Comparison of ENCODE assay signal across 8 cellular contexts in genomic region chr9:123927625-123928308, GRCh38. TPM values are rescaled to one million over a fixed set of nuclear protein-coding genes. Genes with fewer than 3 reads are reported as not detected.
DNase-seq lines count a peak whose midpoint lies in the region; ATAC-seq, FAIRE-seq and TF ChIP-seq lines count a peak whose summit lies in the region.

No MANE protein-coding gene starts in this region.

- H3K9me3 ChIP-seq in Loucy (ENCODE audit: insufficient read depth, low read depth, low read length) (no peaks in the 10 kb centered on the region; the same call in 1 of the 2 replicates), GM12878 (replicated peaks; ENCODE audit: control insufficient read depth, insufficient read depth, low read length) (no peaks in the 10 kb centered on the region; the same call in 1 of the 3 replicates)

- peaks cover 43% of the 10 kb centered on the region for H3K4me1 ChIP-seq in Loucy (ENCODE audit: insufficient read depth, low read length, poor library complexity, severe bottlenecking)
- peaks cover 18% of the 10 kb centered on the region for H3K4me1 ChIP-seq in GM12878 (ENCODE audit: control insufficient read depth, insufficient read depth, low read length)

- peaks cover 0 to 4% of the 10 kb centered on the region in 2 donors for H3K36me3 Mint-ChIP-seq in naive B cell

- H3K27ac Mint-ChIP-seq in naive B cell: peak overlapping the region in 4 of 6 donors; percentile 10 to 23 (median 22)

- POLR2A ChIA-PET in GM12878 (lab: Charles Lee): interaction anchor here (0.5 to 1.8 kb wide), 7 partner anchors 10 to 250 kb away, joined by 3 to 13 read pairs (median 4); no protein-coding TSS in a partner anchor

- H3K79me2 ChIP-seq in Loucy (ENCODE audit: insufficient read depth, low read length) (no peaks in the 10 kb centered on the region), GM12878 (ENCODE audit: control insufficient read depth, insufficient read depth, low read length) (peaks cover 60% of the 10 kb centered on the region)

- H3K9ac ChIP-seq in Loucy (ENCODE audit: low read depth, low read length, poor library complexity, severe bottlenecking) (no peak overlapping the region), GM12878 (ENCODE audit: control insufficient read depth, insufficient read depth, low read length) (peak overlapping the region; percentile 24; the same call in 1 of the 2 replicates)

- peak; percentile 77 for FAIRE-seq in GM12878 (lab: Jason Lieb, UNC)

- H4K20me1 ChIP-seq in Loucy (ENCODE audit: insufficient read depth, low read length, poor library complexity, severe bottlenecking): peaks cover 35% of the 10 kb centered on the region
- no peaks in the 10 kb centered on the region for H4K20me1 ChIP-seq in GM12878 (ENCODE audit: control insufficient read depth, insufficient read depth)

- peak overlapping the region; percentile 57 to 95 (median 78) for H3K4me3 Mint-ChIP-seq in naive B cell

- H3K27me3 Mint-ChIP-seq in naive B cell: no peaks in the 10 kb centered on the region

- no peaks in the 10 kb centered on the region for H3F3A ChIP-seq in Loucy (ENCODE audit: low read depth)

- H3K4me2 ChIP-seq in Loucy (ENCODE audit: low read depth, low read length, poor library complexity, severe bottlenecking) (peak overlapping the region; percentile 95), GM12878 (ENCODE audit: control insufficient read depth, insufficient read depth) (peak overlapping the region; percentile 95)

- peaks cover 0 to 6% (median 3%) of the 10 kb centered on the region in 7 donors for H3K9me3 Mint-ChIP-seq in naive B cell

- 0% methylated on average over 3 of the region's 3 CpGs for WGBS in GM12878 (ENCODE audit: insufficient coverage, insufficient replicate concordance, low lambda C conversion rate, missing lambda C conversion rate)

- no peaks in the 10 kb centered on the region for H3K36me3 ChIP-seq in Loucy (ENCODE audit: insufficient read depth, low read length)
- H3K36me3 ChIP-seq in GM12878 (ENCODE audit: control insufficient read depth in 2 of 2, insufficient read depth in 2 of 2, low read length in 1 of 2): no peaks in the 10 kb centered on the region

- H3K27me3 ChIP-seq in Loucy (ENCODE audit: insufficient read depth, low read length, poor library complexity, severe bottlenecking) (no peaks in the 10 kb centered on the region), GM12878 (replicated peaks in 1 of 2; ENCODE audit: control insufficient read depth in 2 of 2, insufficient read depth in 2 of 2, low read length in 1 of 2) (no peaks in the 10 kb centered on the region)

- no peaks in the 10 kb centered on the region for H3K9me2 ChIP-seq in Loucy (replicated peaks; ENCODE audit: low read depth, low read length)

- SMC1A ChIA-PET in GM12878 (lab: Charles Lee; ENCODE audit: uncharacterized antibody, unreplicated experiment): interaction anchor here (0.6 to 2.5 kb wide), 30 partner anchors 10 to 501 kb away, joined by 3 to 22 read pairs (median 4); no protein-coding TSS in a partner anchor

- peak; percentile 76 for DNase-seq in EH (ENCODE audit: low read depth)
- DNase-seq in GM12878 (ENCODE audit: low read depth, low spot score): peak; percentile 58
- peak; percentile 7 for DNase-seq in naive B cell
- no peak for DNase-seq in DMS 273 (lab: John Stamatoyannopoulos, UW; ENCODE audit: unreplicated experiment)
- DNase-seq in cerebellar cortex (ENCODE audit: low spot score): no peak
- no peak for DNase-seq in NCI-H748 (lab: John Stamatoyannopoulos, UW; ENCODE audit: unreplicated experiment)

- H2AFZ ChIP-seq in Loucy (ENCODE audit: low read length) (no peak overlapping the region), GM12878 (ENCODE audit: control insufficient read depth, low read depth, low read length) (no peak overlapping the region)

- peaks cover 35 to 44% (median 39%) of the 10 kb centered on the region in 3 donors for H3K4me1 Mint-ChIP-seq in naive B cell

- H3K4me3 ChIP-seq in Loucy (ENCODE audit: low read length, poor library complexity, severe bottlenecking): no peak overlapping the region
- H3K4me3 ChIP-seq in GM12878: peak overlapping the region; percentile 85

- no TSS peak for BruUV-seq in GM12878 (replicated peaks; lab: Mats Ljungman, UMichigan)

- no peak for TF ChIP-seq RAD21 in GM12878 (IDR thresholded peaks at IDR 0.05; ENCODE audit: insufficient read depth, low read depth, low read length)

- 0 out of 4 replicates have a peak, but pooled peaks of 1 of the 2 experiments have one; percentile 34 for TF ChIP-seq EP300 in GM12878 (IDR thresholded peaks at IDR 0.05; ENCODE audit: borderline replicate concordance in 1 of 2, control insufficient read depth in 1 of 2, low read depth in 2 of 2, low read length in 2 of 2)

- ATAC-seq in GM12878 (peak; percentile 26), naive B cell (ENCODE audit: low read depth in 2 of 2) (no peak), GM18858 (IDR thresholded peaks at IDR 0.05; ENCODE audit: unreplicated experiment) (no peak)

- no peak for TF ChIP-seq POLR2A in GM12878 (IDR thresholded peaks at IDR 0.05; ENCODE audit: low read depth, low read length)

- CTCF ChIA-PET in GM12878 (lab: Yijun Ruan, JAX): interaction anchor here (0.7 to 2.0 kb wide), 10 partner anchors 34 to 210 kb away, joined by 3 to 9 read pairs (median 3); no protein-coding TSS in a partner anchor

- TF ChIP-seq CTCF in Loucy (conservative IDR thresholded peaks at IDR 0.05; ENCODE audit: low read length) (no peak), GM12878 (IDR thresholded peaks at IDR 0.05 in 2 of 3, conservative IDR thresholded peaks at IDR 0.05 in 1 of 3; ENCODE audit: control insufficient read depth in 2 of 3, extremely low read depth in 1 of 3, insufficient read depth in 1 of 3, low read depth in 3 of 3, low read length in 3 of 3) (no peak)

- peak overlapping the region; percentile 79 for H3K27ac ChIP-seq in GM12878 (ENCODE audit: control insufficient read depth, insufficient read depth)

- in situ Hi-C loops in GM12878 (cut with MboI): no loop called here

- intact Hi-C loops in GM12878 (cut with micrococcal nuclease; ENCODE audit: unreplicated experiment): loop anchor here (1.0 to 5.0 kb wide), 3 partner anchors 70 to 383 kb away; no protein-coding TSS in a partner anchor

- RAD21 ChIA-PET in GM12878 (lab: Charles Lee; ENCODE audit: unreplicated experiment): interaction anchor here (0.6 to 6.4 kb wide), 16 partner anchors 13 to 312 kb away, joined by 3 to 43 read pairs (median 4); partner anchors contain the start of gene LHX2

TF ChIP-seq in GM12878, 131 proteins besides CTCF, POLR2A, EP300 and RAD21 (continues in another document):
- TF ChIP-seq CBFB (IDR thresholded peaks at IDR 0.05; ENCODE audit: low read depth) (0 out of 2 replicates have a peak, but pooled peaks have one; percentile 16), PAX5 (IDR thresholded peaks at IDR 0.05; ENCODE audit: borderline replicate concordance, low read depth, low read length) (no peak), MYC (IDR thresholded peaks at IDR 0.05; ENCODE audit: insufficient read depth, insufficient read length, insufficient replicate concordance, low read length, severe bottlenecking) (no peak), TCF7 (IDR thresholded peaks at IDR 0.05; ENCODE audit: borderline replicate concordance) (no peak), JUNB (IDR thresholded peaks at IDR 0.05) (peak; percentile 69), KAT2A (conservative IDR thresholded peaks at IDR 0.05; ENCODE audit: control insufficient read depth, low read depth, low read length) (no peak), ZNF217 (IDR thresholded peaks at IDR 0.05) (no peak), SRF (IDR thresholded peaks at IDR 0.05; ENCODE audit: low read depth in 2 of 2, low read length in 2 of 2) (no peak)

RNA-seq across cellular contexts. Expression of gene DENND1A, which starts 2.2 kb away (rescaled TPM):
- 270 and 276 TPM in 2 replicates for total RNA-seq in GM12878 (2013; cell fraction: nucleolus; rRNA removed)
- 32.3 and 36.2 TPM in 2 replicates for total RNA-seq in GM12878 (2014; rRNA removed)
- 19.3 and 25.1 TPM in 2 replicates for total RNA-seq in GM12878 (2014; rRNA removed; fragmentation: Illumina TruSeq; extraction: Trizol)
- 44.0 and 46.7 TPM in 2 replicates for total RNA-seq in GM12878 (2021)
- 9.2 TPM for polyA plus RNA-seq in GM12878 (2011; ENCODE audit: low read depth)
- polyA plus RNA-seq in GM12878 (2011; rRNA removed): 26.8 and 48.6 TPM in 2 replicates
- polyA plus RNA-seq in GM12878 (2011; cell fraction: cytosol; rRNA removed): 60.4 and 77.5 TPM in 2 replicates
- 68.2 and 72.4 TPM in 2 replicates for polyA plus RNA-seq in GM12878 (2011; cell fraction: nucleus; rRNA removed)
- 25.3 and 35.6 TPM in 2 replicates for polyA plus RNA-seq in GM12878 (2012)
- 19.6 and 36.5 TPM in 2 replicates for polyA plus RNA-seq in GM12878 (2014; fragmentation: Illumina TruSeq; extraction: Trizol)
- 10 to 100 TPM; 14.1 to 19.1 TPM for polyA plus RNA-seq in GM12878 (2014; fragmentation: Nextera tagmentation; extraction: Ambion mirVana)
- polyA plus RNA-seq in GM12878 (2014; rRNA removed): 31.6 and 33.9 TPM in 2 replicates
- 10 to 100 TPM; 40.6 to 42.0 TPM for polyA plus RNA-seq in GM12878 (2016; fragmentation: Nextera tagmentation; extraction: Ambion mirVana)
- 110 and 115 TPM in 2 replicates for polyA minus RNA-seq in GM12878 (2011; rRNA and poly(A)+ RNA removed)
- 28.1 and 32.7 TPM in 2 replicates for polyA minus RNA-seq in GM12878 (2011; cell fraction: cytosol; rRNA and poly(A)+ RNA removed)
- polyA minus RNA-seq in GM12878 (2011; cell fraction: nucleus; rRNA and poly(A)+ RNA removed): 86.2 and 120 TPM in 2 replicates
- polyA plus RNA-seq in naive B cell (ENCODE audit: low read depth in 6 of 6): 1 to 10 TPM; 4.0 to 9.5 (median 5.3) TPM

Comparison
In these comparisons a context has a peak if more than half of its experiments do, and no peak if none do; other contexts are left out.
1. DNase-seq: peak in EH (single experiment), GM12878 (single experiment) and naive B cell (single experiment); none in DMS 273 (single experiment), cerebellar cortex (single experiment) and NCI-H748 (single experiment).